ENCODE assay signal across 1 cellular context in the genomic region with DNA sequence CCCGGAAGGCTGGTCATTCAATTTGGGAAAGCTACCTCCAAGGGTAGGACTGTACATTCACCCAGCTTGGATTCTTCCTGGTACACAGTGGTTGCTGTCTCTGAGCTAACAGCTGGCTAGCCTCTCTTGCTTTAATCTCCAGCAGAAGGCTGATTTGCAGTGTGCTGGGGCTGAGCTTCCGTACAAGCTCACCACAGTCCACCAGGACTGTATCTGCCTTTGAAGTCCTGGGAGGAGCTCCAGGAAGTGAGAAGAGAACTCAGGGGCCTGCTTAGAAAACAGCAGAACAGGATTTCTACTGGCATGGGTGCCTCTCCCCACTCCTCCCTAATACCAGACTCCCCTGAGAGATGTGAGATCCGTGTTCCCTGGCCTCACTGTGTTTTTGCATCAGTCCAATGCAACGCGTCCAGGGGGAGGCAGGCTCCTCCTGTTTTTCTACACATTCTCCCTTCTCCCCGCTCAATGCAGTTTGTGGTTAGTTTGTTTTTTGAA.
A peak's percentile ranks its signal among the peaks of the same experiment; 100 is the strongest.
TF ChIP-seq lines count a peak whose summit lies in the region.

No MANE protein-coding gene starts in this region.

TF ChIP-seq in GM12878, 131 proteins besides CTCF, POLR2A, EP300 and RAD21 (continued from another document):
- TF ChIP-seq STAT3 (IDR thresholded peaks at IDR 0.05; ENCODE audit: low read depth, low read length), result no peak
- TF ChIP-seq, protein P1, sequence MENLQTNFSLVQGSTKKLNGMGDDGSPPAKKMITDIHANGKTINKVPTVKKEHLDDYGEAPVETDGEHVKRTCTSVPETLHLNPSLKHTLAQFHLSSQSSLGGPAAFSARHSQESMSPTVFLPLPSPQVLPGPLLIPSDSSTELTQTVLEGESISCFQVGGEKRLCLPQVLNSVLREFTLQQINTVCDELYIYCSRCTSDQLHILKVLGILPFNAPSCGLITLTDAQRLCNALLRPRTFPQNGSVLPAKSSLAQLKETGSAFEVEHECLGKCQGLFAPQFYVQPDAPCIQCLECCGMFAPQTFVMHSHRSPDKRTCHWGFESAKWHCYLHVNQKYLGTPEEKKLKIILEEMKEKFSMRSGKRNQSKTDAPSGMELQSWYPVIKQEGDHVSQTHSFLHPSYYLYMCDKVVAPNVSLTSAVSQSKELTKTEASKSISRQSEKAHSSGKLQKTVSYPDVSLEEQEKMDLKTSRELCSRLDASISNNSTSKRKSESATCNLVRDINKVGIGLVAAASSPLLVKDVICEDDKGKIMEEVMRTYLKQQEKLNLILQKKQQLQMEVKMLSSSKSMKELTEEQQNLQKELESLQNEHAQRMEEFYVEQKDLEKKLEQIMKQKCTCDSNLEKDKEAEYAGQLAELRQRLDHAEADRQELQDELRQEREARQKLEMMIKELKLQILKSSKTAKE (IDR thresholded peaks at IDR 0.05; ENCODE audit: low read depth, poor library complexity, severe bottlenecking), result no peak
- no peak for TF ChIP-seq ZZZ3 (IDR thresholded peaks at IDR 0.05; ENCODE audit: control insufficient read depth, insufficient read length, low read depth)
- TF ChIP-seq, protein P2, sequence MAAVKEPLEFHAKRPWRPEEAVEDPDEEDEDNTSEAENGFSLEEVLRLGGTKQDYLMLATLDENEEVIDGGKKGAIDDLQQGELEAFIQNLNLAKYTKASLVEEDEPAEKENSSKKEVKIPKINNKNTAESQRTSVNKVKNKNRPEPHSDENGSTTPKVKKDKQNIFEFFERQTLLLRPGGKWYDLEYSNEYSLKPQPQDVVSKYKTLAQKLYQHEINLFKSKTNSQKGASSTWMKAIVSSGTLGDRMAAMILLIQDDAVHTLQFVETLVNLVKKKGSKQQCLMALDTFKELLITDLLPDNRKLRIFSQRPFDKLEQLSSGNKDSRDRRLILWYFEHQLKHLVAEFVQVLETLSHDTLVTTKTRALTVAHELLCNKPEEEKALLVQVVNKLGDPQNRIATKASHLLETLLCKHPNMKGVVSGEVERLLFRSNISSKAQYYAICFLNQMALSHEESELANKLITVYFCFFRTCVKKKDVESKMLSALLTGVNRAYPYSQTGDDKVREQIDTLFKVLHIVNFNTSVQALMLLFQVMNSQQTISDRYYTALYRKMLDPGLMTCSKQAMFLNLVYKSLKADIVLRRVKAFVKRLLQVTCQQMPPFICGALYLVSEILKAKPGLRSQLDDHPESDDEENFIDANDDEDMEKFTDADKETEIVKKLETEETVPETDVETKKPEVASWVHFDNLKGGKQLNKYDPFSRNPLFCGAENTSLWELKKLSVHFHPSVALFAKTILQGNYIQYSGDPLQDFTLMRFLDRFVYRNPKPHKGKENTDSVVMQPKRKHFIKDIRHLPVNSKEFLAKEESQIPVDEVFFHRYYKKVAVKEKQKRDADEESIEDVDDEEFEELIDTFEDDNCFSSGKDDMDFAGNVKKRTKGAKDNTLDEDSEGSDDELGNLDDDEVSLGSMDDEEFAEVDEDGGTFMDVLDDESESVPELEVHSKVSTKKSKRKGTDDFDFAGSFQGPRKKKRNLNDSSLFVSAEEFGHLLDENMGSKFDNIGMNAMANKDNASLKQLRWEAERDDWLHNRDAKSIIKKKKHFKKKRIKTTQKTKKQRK (IDR thresholded peaks at IDR 0.05; ENCODE audit: low read depth, low read length), result no peak
- TF ChIP-seq RBBP5 (conservative IDR thresholded peaks at IDR 0.05), result no peak
- TF ChIP-seq, protein P3, sequence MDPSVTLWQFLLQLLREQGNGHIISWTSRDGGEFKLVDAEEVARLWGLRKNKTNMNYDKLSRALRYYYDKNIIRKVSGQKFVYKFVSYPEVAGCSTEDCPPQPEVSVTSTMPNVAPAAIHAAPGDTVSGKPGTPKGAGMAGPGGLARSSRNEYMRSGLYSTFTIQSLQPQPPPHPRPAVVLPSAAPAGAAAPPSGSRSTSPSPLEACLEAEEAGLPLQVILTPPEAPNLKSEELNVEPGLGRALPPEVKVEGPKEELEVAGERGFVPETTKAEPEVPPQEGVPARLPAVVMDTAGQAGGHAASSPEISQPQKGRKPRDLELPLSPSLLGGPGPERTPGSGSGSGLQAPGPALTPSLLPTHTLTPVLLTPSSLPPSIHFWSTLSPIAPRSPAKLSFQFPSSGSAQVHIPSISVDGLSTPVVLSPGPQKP (IDR thresholded peaks at IDR 0.05; ENCODE audit: low read depth, low read length), result no peak
- TF ChIP-seq, protein P4, sequence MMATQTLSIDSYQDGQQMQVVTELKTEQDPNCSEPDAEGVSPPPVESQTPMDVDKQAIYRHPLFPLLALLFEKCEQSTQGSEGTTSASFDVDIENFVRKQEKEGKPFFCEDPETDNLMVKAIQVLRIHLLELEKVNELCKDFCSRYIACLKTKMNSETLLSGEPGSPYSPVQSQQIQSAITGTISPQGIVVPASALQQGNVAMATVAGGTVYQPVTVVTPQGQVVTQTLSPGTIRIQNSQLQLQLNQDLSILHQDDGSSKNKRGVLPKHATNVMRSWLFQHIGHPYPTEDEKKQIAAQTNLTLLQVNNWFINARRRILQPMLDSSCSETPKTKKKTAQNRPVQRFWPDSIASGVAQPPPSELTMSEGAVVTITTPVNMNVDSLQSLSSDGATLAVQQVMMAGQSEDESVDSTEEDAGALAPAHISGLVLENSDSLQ (IDR thresholded peaks at IDR 0.05), result no peak
- no peak for TF ChIP-seq EGR1 (IDR thresholded peaks at IDR 0.05; ENCODE audit: borderline replicate concordance in 1 of 2, low read depth in 2 of 2, low read length in 2 of 2)
- TF ChIP-seq SP1 (IDR thresholded peaks at IDR 0.05; ENCODE audit: low read depth, low read length), result no peak
- peak; percentile 25; the same call in 1 of the 2 replicates for TF ChIP-seq POLR2AphosphoS5 (IDR thresholded peaks at IDR 0.05; ENCODE audit: low read length)
- TF ChIP-seq BCL11A (IDR thresholded peaks at IDR 0.05; ENCODE audit: low read depth, low read length), result no peak
- no peak for TF ChIP-seq ZNF217 (IDR thresholded peaks at IDR 0.05)
- no peak for TF ChIP-seq PML (IDR thresholded peaks at IDR 0.05; ENCODE audit: low read length)
- no peak for TF ChIP-seq EED (IDR thresholded peaks at IDR 0.05; ENCODE audit: low read depth)
- TF ChIP-seq IKZF1 (conservative IDR thresholded peaks at IDR 0.05), result peak; percentile 72
- TF ChIP-seq ESRRA (IDR thresholded peaks at IDR 0.05; ENCODE audit: low read length), result no peak
- no peak for TF ChIP-seq MEF2B (IDR thresholded peaks at IDR 0.05; ENCODE audit: partially characterized antibody, poor library complexity, severe bottlenecking)
- TF ChIP-seq MXI1 (IDR thresholded peaks at IDR 0.05; ENCODE audit: low read depth, low read length), result 0 out of 2 replicates have a peak, but pooled peaks have one; percentile 29
- 0 out of 4 replicates have a peak, but pooled peaks of 1 of the 2 experiments have one; percentile 30 for TF ChIP-seq IKZF2 (IDR thresholded peaks at IDR 0.05)
- TF ChIP-seq, protein P5, sequence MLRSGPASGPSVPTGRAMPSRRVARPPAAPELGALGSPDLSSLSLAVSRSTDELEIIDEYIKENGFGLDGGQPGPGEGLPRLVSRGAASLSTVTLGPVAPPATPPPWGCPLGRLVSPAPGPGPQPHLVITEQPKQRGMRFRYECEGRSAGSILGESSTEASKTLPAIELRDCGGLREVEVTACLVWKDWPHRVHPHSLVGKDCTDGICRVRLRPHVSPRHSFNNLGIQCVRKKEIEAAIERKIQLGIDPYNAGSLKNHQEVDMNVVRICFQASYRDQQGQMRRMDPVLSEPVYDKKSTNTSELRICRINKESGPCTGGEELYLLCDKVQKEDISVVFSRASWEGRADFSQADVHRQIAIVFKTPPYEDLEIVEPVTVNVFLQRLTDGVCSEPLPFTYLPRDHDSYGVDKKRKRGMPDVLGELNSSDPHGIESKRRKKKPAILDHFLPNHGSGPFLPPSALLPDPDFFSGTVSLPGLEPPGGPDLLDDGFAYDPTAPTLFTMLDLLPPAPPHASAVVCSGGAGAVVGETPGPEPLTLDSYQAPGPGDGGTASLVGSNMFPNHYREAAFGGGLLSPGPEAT (IDR thresholded peaks at IDR 0.05; ENCODE audit: low read depth), result peak; percentile 44; the same call in 1 of the 2 replicates
